ENCODE assay signal across 17 cellular contexts in genomic region chr15:38758001-38758400, GRCh38.
DNase-seq lines count a peak whose midpoint lies in the region; ATAC-seq, FAIRE-seq and TF ChIP-seq lines count a peak whose summit lies in the region.
"Had no signal": no experiment of that assay in that cellular context is flagged by ENCODE, and none has a peak within 500 bp of the region (broad histone marks: within the 10 kb centered on the region; RNA-seq: fewer than 3 reads in every experiment).

No MANE protein-coding gene starts in this region.

- POLR2A ChIA-PET in A549 (lab: Yijun Ruan, JAX), result no interaction called here
- POLR2A ChIA-PET in SK-N-SH (lab: Yijun Ruan, JAX), result no interaction called here

- H3F3A ChIP-seq in SK-N-SH (replicated peaks; ENCODE audit: insufficient read depth), result peaks cover 10% of the 10 kb centered on the region

- H3K23me2 ChIP-seq in H9 (ENCODE audit: insufficient read length, low read depth, low read length, poor library complexity, severe bottlenecking), result no peaks in the 10 kb centered on the region

- no peaks in the 10 kb centered on the region for H3K36me3 Mint-ChIP-seq in H9 (ENCODE audit: insufficient read depth in 1 of 3, low read depth in 3 of 3)

- no peak overlapping the region for H2BK120ac ChIP-seq in H9 (ENCODE audit: low read depth, low read length, poor library complexity, severe bottlenecking)

- no peak overlapping the region for H3K9ac ChIP-seq in H9 (ENCODE audit: extremely low read depth, insufficient read length, low read length)
- no peak overlapping the region for H3K9ac ChIP-seq in SK-N-SH

- H3K27me3 ChIP-seq in H9 (ENCODE audit: insufficient read depth, low read length) (no peaks in the 10 kb centered on the region), SK-N-SH (ENCODE audit: insufficient read depth) (no peaks in the 10 kb centered on the region), hepatocyte (no peaks in the 10 kb centered on the region)

- H3K4me3 ChIP-seq in A549 (no peak overlapping the region), SK-N-SH (ENCODE audit: low read depth in 2 of 2, low read length in 1 of 2) (no peak overlapping the region), hepatocyte (no peak overlapping the region)
- H3K4me3 ChIP-seq: HAP-1, left ventricle myocardium inferior had no signal

- H2BK12ac ChIP-seq in H9 (ENCODE audit: insufficient read length, low read depth, low read length), result no peak overlapping the region

- H3T11ph ChIP-seq in H9 (ENCODE audit: low read length), result no peak overlapping the region

- H3K9me2 ChIP-seq in SK-N-SH, result no peaks in the 10 kb centered on the region
- no peaks in the 10 kb centered on the region for H3K9me2 ChIP-seq in hepatocyte (replicated peaks; ENCODE audit: insufficient read depth)

- CTCF ChIA-PET in A549 (lab: Yijun Ruan, JAX) (interaction anchor here (0.5 to 1.5 kb wide), 2 partner anchors 9 to 15 kb away, joined by 3 to 4 read pairs; no protein-coding TSS in a partner anchor), SK-N-SH (lab: Yijun Ruan, JAX) (no interaction called here)

- TF ChIP-seq POLR2A in A549 (IDR thresholded peaks at IDR 0.05; ENCODE audit: low read length), result no peak

- FAIRE-seq in A549 (lab: Jason Lieb, UNC), result no peak
- FAIRE-seq: frontal cortex had no signal

- H2BK15ac ChIP-seq in H9 (ENCODE audit: low read depth, low read length), result no peak overlapping the region

- H3K79me2 ChIP-seq in H9 (ENCODE audit: insufficient read depth, low read length) (no peaks in the 10 kb centered on the region), SK-N-SH (ENCODE audit: insufficient read depth) (no peaks in the 10 kb centered on the region), hepatocyte (no peaks in the 10 kb centered on the region)

- H4K20me1 ChIP-seq in H9 (ENCODE audit: control insufficient read depth, insufficient read depth, insufficient read length) (no peaks in the 10 kb centered on the region), SK-N-SH (ENCODE audit: insufficient read depth) (no peaks in the 10 kb centered on the region), hepatocyte (ENCODE audit: insufficient read depth, poor library complexity, severe bottlenecking) (no peaks in the 10 kb centered on the region)

- H2AK5ac ChIP-seq in H9 (ENCODE audit: insufficient read length, low read length), result no peak overlapping the region

- H3K4me2 ChIP-seq in A549, result peak overlapping the region; percentile 31; the same call in 2 of the 3 replicates
- H3K4me2 ChIP-seq in H9 (ENCODE audit: insufficient read depth, insufficient read length, low read length), result no peak overlapping the region
- peak overlapping the region; percentile 52 for H3K4me2 ChIP-seq in SK-N-SH
- peak overlapping the region; percentile 15 for H3K4me2 ChIP-seq in hepatocyte

- no peak overlapping the region for H4K5ac ChIP-seq in H9 (ENCODE audit: insufficient read length, low read depth, low read length)

- no peak overlapping the region for H3K27ac ChIP-seq in A549
- no peak overlapping the region for H3K27ac ChIP-seq in H9 (ENCODE audit: insufficient read length, low read depth, low read length)
- H3K27ac ChIP-seq in SK-N-SH (ENCODE audit: low read depth in 2 of 2, low read length in 1 of 2), result peak overlapping the region; percentile 50 to 73
- H3K27ac ChIP-seq in hepatocyte, result no peak overlapping the region
- H3K27ac ChIP-seq: C4-2B, left ventricle myocardium inferior had no signal

- no peaks in the 10 kb centered on the region; the same call in 1 of the 2 replicates for H3K27me3 Mint-ChIP-seq in H9 (ENCODE audit: low read depth)

- H3K18ac ChIP-seq in H9 (ENCODE audit: insufficient read length, low read depth, low read length), result no peak overlapping the region

- no peak overlapping the region for H3K23ac ChIP-seq in H9 (ENCODE audit: insufficient read length, low read depth, low read length)

- H3K14ac ChIP-seq in H9 (ENCODE audit: insufficient read depth, low read length), result no peak overlapping the region

- no peak overlapping the region for H3K4me3 Mint-ChIP-seq in H9
- H3K4me3 Mint-ChIP-seq: central memory CD8-positive, alpha-beta T cell had no signal

- H2BK20ac ChIP-seq in H9 (ENCODE audit: low read depth, low read length, poor library complexity, severe bottlenecking), result peak overlapping the region; percentile 49

- no peak for TF ChIP-seq CTCF in A549 (IDR thresholded peaks at IDR 0.05)
- no peak for TF ChIP-seq CTCF in H9 (conservative IDR thresholded peaks at IDR 0.05)
- TF ChIP-seq CTCF in SK-N-SH (IDR thresholded peaks at IDR 0.05), result no peak
- TF ChIP-seq CTCF in hepatocyte (IDR thresholded peaks at IDR 0.05; ENCODE audit: poor library complexity), result no peak

- H4K91ac ChIP-seq in H9 (ENCODE audit: insufficient read length, low read depth, low read length), result no peak overlapping the region

- TF ChIP-seq EP300 in A549 (IDR thresholded peaks at IDR 0.05), result no peak
- peak in 1 of 2 experiments; percentile 80; a peak in 2 of 4 replicates for TF ChIP-seq EP300 in SK-N-SH (IDR thresholded peaks at IDR 0.05; ENCODE audit: borderline replicate concordance in 1 of 2, low read depth in 1 of 2, low read length in 1 of 2)

- H3K4ac ChIP-seq in H9 (ENCODE audit: low read depth, low read length), result no peak overlapping the region

- no peak overlapping the region for H2AFZ ChIP-seq in H9 (ENCODE audit: low read length)
- 0 out of 2 replicates have a peak overlapping the region, but pooled peaks have one; percentile 5 for H2AFZ ChIP-seq in SK-N-SH (ENCODE audit: low read depth)
- H2AFZ ChIP-seq in hepatocyte, result no peak overlapping the region

- no peak overlapping the region for H4K8ac ChIP-seq in H9 (replicated peaks; ENCODE audit: insufficient read length, low read depth, low read length)

- no peak for TF ChIP-seq RAD21 in A549 (conservative IDR thresholded peaks at IDR 0.05 in 1 of 2, IDR thresholded peaks at IDR 0.05 in 1 of 2)
- TF ChIP-seq RAD21 in SK-N-SH (IDR thresholded peaks at IDR 0.05; ENCODE audit: low read length), result no peak

- ATAC-seq in A549 (peak in 1 of 2 experiments; percentile 30; a peak in 2 of 6 replicates), GM19467 (IDR thresholded peaks at IDR 0.05; ENCODE audit: unreplicated experiment) (no peak), GM21381 (IDR thresholded peaks at IDR 0.05; ENCODE audit: unreplicated experiment) (no peak), HG03354 (IDR thresholded peaks at IDR 0.05; ENCODE audit: poor library complexity, severe bottlenecking, unreplicated experiment) (no peak), HG02610 (IDR thresholded peaks at IDR 0.05; ENCODE audit: unreplicated experiment) (no peak)

- no peaks in the 10 kb centered on the region for H3K9me3 Mint-ChIP-seq in H9
- H3K9me3 Mint-ChIP-seq: central memory CD8-positive, alpha-beta T cell had no signal

- H3K79me1 ChIP-seq in H9 (ENCODE audit: insufficient read depth, low read depth, low read length, poor library complexity, severe bottlenecking), result no peaks in the 10 kb centered on the region

- no peak overlapping the region for H3K27ac Mint-ChIP-seq in H9

- H3K36me3 ChIP-seq in SK-N-SH (replicated peaks in 1 of 2; ENCODE audit: control insufficient read depth in 1 of 2, insufficient read depth in 2 of 2, low read length in 1 of 2), result no peaks in the 10 kb centered on the region
- H3K36me3 ChIP-seq in hepatocyte (replicated peaks; ENCODE audit: insufficient read depth, low read depth), result no peaks in the 10 kb centered on the region
- H3K36me3 ChIP-seq: HAP-1, left ventricle myocardium inferior had no signal

- H3K56ac ChIP-seq in H9 (ENCODE audit: insufficient read length, low read depth, low read length), result no peak overlapping the region

- no peak overlapping the region for H2BK5ac ChIP-seq in H9 (ENCODE audit: insufficient read length, low read length)

- no peaks in the 10 kb centered on the region for H3K9me3 ChIP-seq in A549
- H3K9me3 ChIP-seq in H9 (ENCODE audit: control insufficient read depth, low read depth, low read length), result no peaks in the 10 kb centered on the region
- no peaks in the 10 kb centered on the region for H3K9me3 ChIP-seq in SK-N-SH
- H3K9me3 ChIP-seq in hepatocyte (ENCODE audit: low read depth), result no peaks in the 10 kb centered on the region
- H3K9me3 ChIP-seq: HAP-1, left ventricle myocardium inferior had no signal

- DNase-seq in A549 (ENCODE audit: low read depth in 1 of 2, low spot score in 1 of 2) (peak in 1 of 2 experiments; percentile 2), H9 (no peak), SK-N-SH (peak; percentile 21), hepatocyte (ENCODE audit: low spot score) (no peak)
- DNase-seq: activated CD4-positive, CD25-positive, alpha-beta regulatory T cell treated with anti-CD3 and anti-CD28 coated beads, Interleukin-2, amount 50 U/mL, for 72 hours; Kasumi-1; left ventricle myocardium inferior; NCI-H748 treated with DMSO at 0.1 percent for 48 hours; posterior cingulate gyrus had no signal

- peaks cover 3% of the 10 kb centered on the region in 2 experiments; a peak in 1 of 4 replicates for H3K4me1 Mint-ChIP-seq in H9
- H3K4me1 Mint-ChIP-seq: central memory CD8-positive, alpha-beta T cell had no signal

- H3K4me1 ChIP-seq in A549 (peaks cover 10% of the 10 kb centered on the region; the same call in 2 of the 3 replicates), H9 (ENCODE audit: insufficient read depth, low read length) (no peaks in the 10 kb centered on the region; the same call in 1 of the 2 replicates), SK-N-SH (ENCODE audit: control insufficient read depth in 1 of 2, insufficient read depth in 2 of 2, low read depth in 1 of 2, low read length in 1 of 2) (peaks cover 6 to 9% of the 10 kb centered on the region in 2 experiments; a peak in 2 of 4 replicates), hepatocyte (ENCODE audit: insufficient read depth) (peaks cover 15% of the 10 kb centered on the region)
- H3K4me1 ChIP-seq: HAP-1, left ventricle myocardium inferior had no signal

TF ChIP-seq in A549, 52 proteins besides CTCF, POLR2A, EP300 and RAD21 (continues in another document):
- TF ChIP-seq HOXB5 (CRISPR knock-in tag; IDR thresholded peaks at IDR 0.05), result no peak
- TF ChIP-seq CHD4 (IDR thresholded peaks at IDR 0.05; ENCODE audit: borderline replicate concordance), result no peak
- TF ChIP-seq FOSB (CRISPR knock-in tag; IDR thresholded peaks at IDR 0.05), result no peak
- no peak for TF ChIP-seq FOSL2 (IDR thresholded peaks at IDR 0.05)
- no peak for TF ChIP-seq FOSL2 (CRISPR knock-in tag; IDR thresholded peaks at IDR 0.05)

TF ChIP-seq in SK-N-SH, 30 proteins besides CTCF, POLR2A, EP300 and RAD21 (continues in another document):
- TF ChIP-seq RXRA (IDR thresholded peaks at IDR 0.05; ENCODE audit: borderline replicate concordance, low read depth) (peak; percentile 33; the same call in 1 of the 2 replicates), IRF3 (IDR thresholded peaks at IDR 0.05; ENCODE audit: low read depth, low read length) (no peak)

Comparison
In these comparisons a context has a peak if more than half of its experiments do, and no peak if none do; other contexts are left out.
1. H3K27ac ChIP-seq: peak in SK-N-SH (2 of 2); none in A549 (0 of 2), H9 (single experiment) and hepatocyte (single experiment).
2. Of the 12 proteins assayed by ChIP-seq in both A549 and SK-N-SH: peak only in A549: none; only in SK-N-SH: FOSL2, PBX3 and REST; in both: none; in neither: 8; mixed calls (peak in some experiments, not most) for 1.